Comparison of ENCODE assay signal across 8 cellular contexts in the genomic region with DNA sequence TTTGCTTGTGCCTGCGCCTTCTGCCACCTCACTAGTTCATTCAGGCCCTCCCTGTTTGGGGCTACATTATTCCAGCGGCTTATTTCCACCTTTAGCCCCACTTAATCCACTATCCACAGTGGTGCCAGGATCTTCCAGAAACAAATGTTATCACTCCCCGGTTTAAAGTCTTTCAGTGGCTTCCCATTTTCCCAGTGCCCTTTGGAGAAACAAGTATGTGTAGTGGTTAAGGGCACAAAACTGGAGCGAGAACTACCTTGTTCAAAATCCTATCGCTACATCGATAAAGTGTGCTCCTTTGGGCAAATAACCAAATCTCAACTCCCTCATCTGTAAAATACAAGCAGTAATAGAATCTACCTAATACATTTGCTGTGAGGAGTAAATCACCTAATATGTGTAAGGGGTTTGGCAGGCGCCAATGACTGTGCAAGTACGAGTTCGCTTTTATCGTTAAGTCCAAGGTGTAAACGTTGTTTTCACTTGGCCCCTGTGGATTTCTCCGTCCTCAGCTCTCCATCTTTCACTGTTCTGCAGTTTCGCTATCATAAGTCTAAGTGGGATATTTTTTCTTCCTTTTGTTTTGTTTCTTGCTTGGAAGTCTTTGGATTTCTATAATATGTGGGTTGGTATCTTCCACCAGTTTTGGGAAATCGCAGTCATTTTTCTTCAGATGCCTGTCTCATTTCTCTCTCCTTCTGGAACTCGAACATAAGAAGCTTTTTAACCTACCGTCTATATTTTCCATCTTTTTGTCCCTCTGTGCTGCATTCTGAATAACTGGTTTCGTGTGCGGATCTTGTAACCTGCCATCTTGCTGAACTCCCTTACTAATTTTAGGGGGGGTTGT. TPM values are rescaled to one million over a fixed set of nuclear protein-coding genes. Genes with fewer than 3 reads are reported as not detected.
DNase-seq lines count a peak whose midpoint lies in the region; ATAC-seq, FAIRE-seq and TF ChIP-seq lines count a peak whose summit lies in the region.

No MANE protein-coding gene starts in this region.

- CTCF ChIA-PET in AG04449 (lab: Yijun Ruan, JAX), result interaction anchor here (0.6 to 4.6 kb wide), 39 partner anchors 9 to 1310 kb away, joined by 3 to 96 read pairs (median 6); a partner anchor contains a TSS

- peak overlapping the region; percentile 49 for H3K9ac ChIP-seq in muscle layer of colon (ENCODE audit: low read length)

- peak overlapping the region; percentile 90 to 99 (median 94) for H3K4me3 Mint-ChIP-seq in IgD-negative memory B cell

- H3K27me3 ChIP-seq in bronchial epithelial cell (ENCODE audit: control insufficient read depth, insufficient read depth, low read length) (no peaks in the 10 kb centered on the region), muscle layer of colon (ENCODE audit: control insufficient read depth in 1 of 2, insufficient read depth in 2 of 2, low read length in 2 of 2) (no peaks in the 10 kb centered on the region)

- DNase-seq in AG04449 (ENCODE audit: low read depth, low spot score) (no peak), bronchial epithelial cell (ENCODE audit: low read depth) (no peak), iPS-NIHi11 (ENCODE audit: low spot score) (no peak), DMS53 (lab: John Stamatoyannopoulos, UW) (no peak), frontal cortex (ENCODE audit: low spot score in 2 of 2) (no peak)

- POLR2A ChIA-PET in AG04449 (lab: Yijun Ruan, JAX), result interaction anchor here (1.0 to 1.5 kb wide), 4 partner anchors 41 to 175 kb away, joined by 3 to 5 read pairs (median 4); a partner anchor contains a TSS

- H3K9me3 ChIP-seq in muscle layer of colon (ENCODE audit: low read length), result no peaks in the 10 kb centered on the region

- no peaks in the 10 kb centered on the region for H3K9me3 Mint-ChIP-seq in IgD-negative memory B cell

- peaks cover 16% of the 10 kb centered on the region for H3K4me1 ChIP-seq in muscle layer of colon (ENCODE audit: insufficient read depth, low read length)

- no peak for FAIRE-seq in bronchial epithelial cell (lab: Jason Lieb, UNC)
- no peak for FAIRE-seq in frontal cortex (lab: Jason Lieb, UNC)

- no peak for ATAC-seq in GM18511 (IDR thresholded peaks at IDR 0.05; ENCODE audit: unreplicated experiment)

- peak overlapping the region; percentile 88 to 99 (median 97) for H3K27ac Mint-ChIP-seq in IgD-negative memory B cell

- H3K27ac ChIP-seq in muscle layer of colon (ENCODE audit: low read depth, low read length), result peak overlapping the region; percentile 98

- TF ChIP-seq CTCF in AG04449 (IDR thresholded peaks at IDR 0.05; ENCODE audit: insufficient read depth, low read length, missing control alignments) (no peak), bronchial epithelial cell (IDR thresholded peaks at IDR 0.05; ENCODE audit: insufficient read depth, low read length, severe bottlenecking) (no peak)

- peaks cover 2% of the 10 kb centered on the region for H3K27me3 Mint-ChIP-seq in IgD-negative memory B cell

- H3K4me3 ChIP-seq in AG04449 (ENCODE audit: low read depth, low read length) (peak overlapping the region; percentile 81), bronchial epithelial cell (ENCODE audit: low read depth, low read length) (peak overlapping the region; percentile 65), muscle layer of colon (ENCODE audit: low read depth in 1 of 2, low read length in 2 of 2) (peak overlapping the region; percentile 78 to 97)

- H3K36me3 ChIP-seq in bronchial epithelial cell (ENCODE audit: control insufficient read depth, insufficient read depth, low read length) (peaks cover 3% of the 10 kb centered on the region), muscle layer of colon (ENCODE audit: insufficient read depth, low read length) (peaks cover 12% of the 10 kb centered on the region)

- peaks cover 1% of the 10 kb centered on the region for H3K36me3 Mint-ChIP-seq in IgD-negative memory B cell

- peaks cover 21 to 29% (median 23%) of the 10 kb centered on the region in 3 donors for H3K4me1 Mint-ChIP-seq in IgD-negative memory B cell

RNA-seq across cellular contexts. Expression of a gene that starts 0.8 kb away (rescaled TPM):
- 151 TPM for polyA plus RNA-seq in IgD-negative memory B cell
- total RNA-seq in bronchial epithelial cell (50.1 and 74.5 TPM in 2 replicates), frontal cortex (147 TPM)

RNA-seq across cellular contexts. Expression of a gene that starts 38.7 kb away (rescaled TPM):
- 7.3 TPM for polyA plus RNA-seq in IgD-negative memory B cell
- total RNA-seq in bronchial epithelial cell (11.3 and 16.9 TPM in 2 replicates), frontal cortex (29.8 TPM)

RNA-seq across cellular contexts. Expression of a gene that starts 41.0 kb away (rescaled TPM):
- 20.6 TPM for polyA plus RNA-seq in IgD-negative memory B cell
- total RNA-seq in bronchial epithelial cell, result 14.2 and 24.2 TPM in 2 replicates
- total RNA-seq in frontal cortex, result 0.41 TPM

RNA-seq across cellular contexts. Expression of a gene that starts 41.3 kb away (rescaled TPM):
- not detected for polyA plus RNA-seq in IgD-negative memory B cell
- under 0.01 and 0.26 TPM in 2 replicates for total RNA-seq in bronchial epithelial cell
- total RNA-seq in frontal cortex, result 2.9 TPM

Comparison
In these comparisons a context has a peak if more than half of its experiments do, and no peak if none do; other contexts are left out.
1. RNA of a gene that starts 41.0 kb away (total RNA-seq): 14.2 to 24.2 TPM in bronchial epithelial cell; 0.41 TPM in frontal cortex (single experiment); every median in the first group is over 10 times any median in the second.
2. Peak in every context shown above with its lines, with median percentiles within 50 percentile points of each other: H3K4me3 ChIP-seq.